Comparison of ENCODE assay signal across 2 cellular contexts in the genomic region with DNA sequence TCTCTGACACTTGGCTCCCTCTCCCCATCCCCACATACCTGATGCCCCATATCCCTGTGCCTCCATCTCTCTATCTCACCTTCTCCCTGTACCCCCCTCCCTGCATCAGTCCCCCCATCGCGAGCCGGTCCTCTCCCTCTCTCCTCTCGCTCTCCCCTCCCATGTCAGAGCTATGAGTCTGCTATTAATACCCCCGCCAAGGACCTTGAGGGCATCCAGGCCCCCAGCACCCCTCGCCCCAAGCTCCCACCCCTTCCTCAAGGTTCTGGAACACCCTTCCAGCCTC.
TF ChIP-seq lines count a peak whose summit lies in the region.

No MANE protein-coding gene starts in this region.

TF ChIP-seq in HepG2, 621 proteins besides CTCF, POLR2A, EP300 and RAD21:
- TF ChIP-seq, protein P1, sequence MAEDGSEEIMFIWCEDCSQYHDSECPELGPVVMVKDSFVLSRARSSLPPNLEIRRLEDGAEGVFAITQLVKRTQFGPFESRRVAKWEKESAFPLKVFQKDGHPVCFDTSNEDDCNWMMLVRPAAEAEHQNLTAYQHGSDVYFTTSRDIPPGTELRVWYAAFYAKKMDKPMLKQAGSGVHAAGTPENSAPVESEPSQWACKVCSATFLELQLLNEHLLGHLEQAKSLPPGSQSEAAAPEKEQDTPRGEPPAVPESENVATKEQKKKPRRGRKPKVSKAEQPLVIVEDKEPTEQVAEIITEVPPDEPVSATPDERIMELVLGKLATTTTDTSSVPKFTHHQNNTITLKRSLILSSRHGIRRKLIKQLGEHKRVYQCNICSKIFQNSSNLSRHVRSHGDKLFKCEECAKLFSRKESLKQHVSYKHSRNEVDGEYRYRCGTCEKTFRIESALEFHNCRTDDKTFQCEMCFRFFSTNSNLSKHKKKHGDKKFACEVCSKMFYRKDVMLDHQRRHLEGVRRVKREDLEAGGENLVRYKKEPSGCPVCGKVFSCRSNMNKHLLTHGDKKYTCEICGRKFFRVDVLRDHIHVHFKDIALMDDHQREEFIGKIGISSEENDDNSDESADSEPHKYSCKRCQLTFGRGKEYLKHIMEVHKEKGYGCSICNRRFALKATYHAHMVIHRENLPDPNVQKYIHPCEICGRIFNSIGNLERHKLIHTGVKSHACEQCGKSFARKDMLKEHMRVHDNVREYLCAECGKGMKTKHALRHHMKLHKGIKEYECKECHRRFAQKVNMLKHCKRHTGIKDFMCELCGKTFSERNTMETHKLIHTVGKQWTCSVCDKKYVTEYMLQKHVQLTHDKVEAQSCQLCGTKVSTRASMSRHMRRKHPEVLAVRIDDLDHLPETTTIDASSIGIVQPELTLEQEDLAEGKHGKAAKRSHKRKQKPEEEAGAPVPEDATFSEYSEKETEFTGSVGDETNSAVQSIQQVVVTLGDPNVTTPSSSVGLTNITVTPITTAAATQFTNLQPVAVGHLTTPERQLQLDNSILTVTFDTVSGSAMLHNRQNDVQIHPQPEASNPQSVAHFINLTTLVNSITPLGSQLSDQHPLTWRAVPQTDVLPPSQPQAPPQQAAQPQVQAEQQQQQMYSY (CRISPR knock-in tag; IDR thresholded peaks at IDR 0.05), result no peak
- TF ChIP-seq KAT2B (IDR thresholded peaks at IDR 0.05; ENCODE audit: borderline replicate concordance, low read depth, low read length), result no peak
- TF ChIP-seq EZH2 (conservative IDR thresholded peaks at IDR 0.05; ENCODE audit: low read depth, low read length), result 0 out of 2 replicates have a peak, but pooled peaks have one; percentile 53

TF ChIP-seq in WTC11, 78 proteins besides CTCF, POLR2A, EP300 and RAD21:
- no peak for TF ChIP-seq ZNF138 (CRISPR knock-in tag; conservative IDR thresholded peaks at IDR 0.05)
- TF ChIP-seq, protein P2, sequence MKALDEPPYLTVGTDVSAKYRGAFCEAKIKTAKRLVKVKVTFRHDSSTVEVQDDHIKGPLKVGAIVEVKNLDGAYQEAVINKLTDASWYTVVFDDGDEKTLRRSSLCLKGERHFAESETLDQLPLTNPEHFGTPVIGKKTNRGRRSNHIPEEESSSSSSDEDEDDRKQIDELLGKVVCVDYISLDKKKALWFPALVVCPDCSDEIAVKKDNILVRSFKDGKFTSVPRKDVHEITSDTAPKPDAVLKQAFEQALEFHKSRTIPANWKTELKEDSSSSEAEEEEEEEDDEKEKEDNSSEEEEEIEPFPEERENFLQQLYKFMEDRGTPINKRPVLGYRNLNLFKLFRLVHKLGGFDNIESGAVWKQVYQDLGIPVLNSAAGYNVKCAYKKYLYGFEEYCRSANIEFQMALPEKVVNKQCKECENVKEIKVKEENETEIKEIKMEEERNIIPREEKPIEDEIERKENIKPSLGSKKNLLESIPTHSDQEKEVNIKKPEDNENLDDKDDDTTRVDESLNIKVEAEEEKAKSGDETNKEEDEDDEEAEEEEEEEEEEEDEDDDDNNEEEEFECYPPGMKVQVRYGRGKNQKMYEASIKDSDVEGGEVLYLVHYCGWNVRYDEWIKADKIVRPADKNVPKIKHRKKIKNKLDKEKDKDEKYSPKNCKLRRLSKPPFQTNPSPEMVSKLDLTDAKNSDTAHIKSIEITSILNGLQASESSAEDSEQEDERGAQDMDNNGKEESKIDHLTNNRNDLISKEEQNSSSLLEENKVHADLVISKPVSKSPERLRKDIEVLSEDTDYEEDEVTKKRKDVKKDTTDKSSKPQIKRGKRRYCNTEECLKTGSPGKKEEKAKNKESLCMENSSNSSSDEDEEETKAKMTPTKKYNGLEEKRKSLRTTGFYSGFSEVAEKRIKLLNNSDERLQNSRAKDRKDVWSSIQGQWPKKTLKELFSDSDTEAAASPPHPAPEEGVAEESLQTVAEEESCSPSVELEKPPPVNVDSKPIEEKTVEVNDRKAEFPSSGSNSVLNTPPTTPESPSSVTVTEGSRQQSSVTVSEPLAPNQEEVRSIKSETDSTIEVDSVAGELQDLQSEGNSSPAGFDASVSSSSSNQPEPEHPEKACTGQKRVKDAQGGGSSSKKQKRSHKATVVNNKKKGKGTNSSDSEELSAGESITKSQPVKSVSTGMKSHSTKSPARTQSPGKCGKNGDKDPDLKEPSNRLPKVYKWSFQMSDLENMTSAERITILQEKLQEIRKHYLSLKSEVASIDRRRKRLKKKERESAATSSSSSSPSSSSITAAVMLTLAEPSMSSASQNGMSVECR (CRISPR knock-in tag; IDR thresholded peaks at IDR 0.05; ENCODE audit: borderline replicate concordance), result no peak
- TF ChIP-seq, protein P3, sequence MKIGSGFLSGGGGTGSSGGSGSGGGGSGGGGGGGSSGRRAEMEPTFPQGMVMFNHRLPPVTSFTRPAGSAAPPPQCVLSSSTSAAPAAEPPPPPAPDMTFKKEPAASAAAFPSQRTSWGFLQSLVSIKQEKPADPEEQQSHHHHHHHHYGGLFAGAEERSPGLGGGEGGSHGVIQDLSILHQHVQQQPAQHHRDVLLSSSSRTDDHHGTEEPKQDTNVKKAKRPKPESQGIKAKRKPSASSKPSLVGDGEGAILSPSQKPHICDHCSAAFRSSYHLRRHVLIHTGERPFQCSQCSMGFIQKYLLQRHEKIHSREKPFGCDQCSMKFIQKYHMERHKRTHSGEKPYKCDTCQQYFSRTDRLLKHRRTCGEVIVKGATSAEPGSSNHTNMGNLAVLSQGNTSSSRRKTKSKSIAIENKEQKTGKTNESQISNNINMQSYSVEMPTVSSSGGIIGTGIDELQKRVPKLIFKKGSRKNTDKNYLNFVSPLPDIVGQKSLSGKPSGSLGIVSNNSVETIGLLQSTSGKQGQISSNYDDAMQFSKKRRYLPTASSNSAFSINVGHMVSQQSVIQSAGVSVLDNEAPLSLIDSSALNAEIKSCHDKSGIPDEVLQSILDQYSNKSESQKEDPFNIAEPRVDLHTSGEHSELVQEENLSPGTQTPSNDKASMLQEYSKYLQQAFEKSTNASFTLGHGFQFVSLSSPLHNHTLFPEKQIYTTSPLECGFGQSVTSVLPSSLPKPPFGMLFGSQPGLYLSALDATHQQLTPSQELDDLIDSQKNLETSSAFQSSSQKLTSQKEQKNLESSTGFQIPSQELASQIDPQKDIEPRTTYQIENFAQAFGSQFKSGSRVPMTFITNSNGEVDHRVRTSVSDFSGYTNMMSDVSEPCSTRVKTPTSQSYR (CRISPR knock-in tag; IDR thresholded peaks at IDR 0.05), result no peak
- no peak for TF ChIP-seq GABPB1 (CRISPR knock-in tag; IDR thresholded peaks at IDR 0.05)
- TF ChIP-seq, protein P4, sequence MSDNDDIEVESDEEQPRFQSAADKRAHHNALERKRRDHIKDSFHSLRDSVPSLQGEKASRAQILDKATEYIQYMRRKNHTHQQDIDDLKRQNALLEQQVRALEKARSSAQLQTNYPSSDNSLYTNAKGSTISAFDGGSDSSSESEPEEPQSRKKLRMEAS (CRISPR knock-in tag; IDR thresholded peaks at IDR 0.05), result no peak
- TF ChIP-seq, protein P5, sequence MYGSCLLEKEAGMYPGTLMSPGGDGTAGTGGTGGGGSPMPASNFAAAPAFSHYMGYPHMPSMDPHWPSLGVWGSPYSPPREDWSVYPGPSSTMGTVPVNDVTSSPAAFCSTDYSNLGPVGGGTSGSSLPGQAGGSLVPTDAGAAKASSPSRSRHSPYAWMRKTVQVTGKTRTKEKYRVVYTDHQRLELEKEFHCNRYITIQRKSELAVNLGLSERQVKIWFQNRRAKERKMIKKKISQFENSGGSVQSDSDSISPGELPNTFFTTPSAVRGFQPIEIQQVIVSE (CRISPR knock-in tag; IDR thresholded peaks at IDR 0.05; ENCODE audit: borderline replicate concordance), result no peak
- no peak for TF ChIP-seq ZNF423 (CRISPR knock-in tag; IDR thresholded peaks at IDR 0.05)
- no peak for TF ChIP-seq MYBL2 (CRISPR knock-in tag; IDR thresholded peaks at IDR 0.05)
- TF ChIP-seq, protein P6, sequence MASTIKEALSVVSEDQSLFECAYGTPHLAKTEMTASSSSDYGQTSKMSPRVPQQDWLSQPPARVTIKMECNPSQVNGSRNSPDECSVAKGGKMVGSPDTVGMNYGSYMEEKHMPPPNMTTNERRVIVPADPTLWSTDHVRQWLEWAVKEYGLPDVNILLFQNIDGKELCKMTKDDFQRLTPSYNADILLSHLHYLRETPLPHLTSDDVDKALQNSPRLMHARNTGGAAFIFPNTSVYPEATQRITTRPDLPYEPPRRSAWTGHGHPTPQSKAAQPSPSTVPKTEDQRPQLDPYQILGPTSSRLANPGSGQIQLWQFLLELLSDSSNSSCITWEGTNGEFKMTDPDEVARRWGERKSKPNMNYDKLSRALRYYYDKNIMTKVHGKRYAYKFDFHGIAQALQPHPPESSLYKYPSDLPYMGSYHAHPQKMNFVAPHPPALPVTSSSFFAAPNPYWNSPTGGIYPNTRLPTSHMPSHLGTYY (CRISPR knock-in tag; IDR thresholded peaks at IDR 0.05), result no peak
- no peak for TF ChIP-seq JAZF1 (CRISPR knock-in tag; IDR thresholded peaks at IDR 0.05)
- TF ChIP-seq, protein P7, sequence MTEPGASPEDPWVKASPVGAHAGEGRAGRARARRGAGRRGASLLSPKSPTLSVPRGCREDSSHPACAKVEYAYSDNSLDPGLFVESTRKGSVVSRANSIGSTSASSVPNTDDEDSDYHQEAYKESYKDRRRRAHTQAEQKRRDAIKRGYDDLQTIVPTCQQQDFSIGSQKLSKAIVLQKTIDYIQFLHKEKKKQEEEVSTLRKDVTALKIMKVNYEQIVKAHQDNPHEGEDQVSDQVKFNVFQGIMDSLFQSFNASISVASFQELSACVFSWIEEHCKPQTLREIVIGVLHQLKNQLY (CRISPR knock-in tag; IDR thresholded peaks at IDR 0.05), result no peak
- TF ChIP-seq FOXP1 (CRISPR knock-in tag; IDR thresholded peaks at IDR 0.05; ENCODE audit: borderline replicate concordance), result no peak
- no peak for TF ChIP-seq FOXK1 (CRISPR knock-in tag; IDR thresholded peaks at IDR 0.05)
- TF ChIP-seq, protein P8, sequence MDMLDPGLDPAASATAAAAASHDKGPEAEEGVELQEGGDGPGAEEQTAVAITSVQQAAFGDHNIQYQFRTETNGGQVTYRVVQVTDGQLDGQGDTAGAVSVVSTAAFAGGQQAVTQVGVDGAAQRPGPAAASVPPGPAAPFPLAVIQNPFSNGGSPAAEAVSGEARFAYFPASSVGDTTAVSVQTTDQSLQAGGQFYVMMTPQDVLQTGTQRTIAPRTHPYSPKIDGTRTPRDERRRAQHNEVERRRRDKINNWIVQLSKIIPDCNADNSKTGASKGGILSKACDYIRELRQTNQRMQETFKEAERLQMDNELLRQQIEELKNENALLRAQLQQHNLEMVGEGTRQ (CRISPR knock-in tag; IDR thresholded peaks at IDR 0.05), result no peak
- TF ChIP-seq, protein P9, sequence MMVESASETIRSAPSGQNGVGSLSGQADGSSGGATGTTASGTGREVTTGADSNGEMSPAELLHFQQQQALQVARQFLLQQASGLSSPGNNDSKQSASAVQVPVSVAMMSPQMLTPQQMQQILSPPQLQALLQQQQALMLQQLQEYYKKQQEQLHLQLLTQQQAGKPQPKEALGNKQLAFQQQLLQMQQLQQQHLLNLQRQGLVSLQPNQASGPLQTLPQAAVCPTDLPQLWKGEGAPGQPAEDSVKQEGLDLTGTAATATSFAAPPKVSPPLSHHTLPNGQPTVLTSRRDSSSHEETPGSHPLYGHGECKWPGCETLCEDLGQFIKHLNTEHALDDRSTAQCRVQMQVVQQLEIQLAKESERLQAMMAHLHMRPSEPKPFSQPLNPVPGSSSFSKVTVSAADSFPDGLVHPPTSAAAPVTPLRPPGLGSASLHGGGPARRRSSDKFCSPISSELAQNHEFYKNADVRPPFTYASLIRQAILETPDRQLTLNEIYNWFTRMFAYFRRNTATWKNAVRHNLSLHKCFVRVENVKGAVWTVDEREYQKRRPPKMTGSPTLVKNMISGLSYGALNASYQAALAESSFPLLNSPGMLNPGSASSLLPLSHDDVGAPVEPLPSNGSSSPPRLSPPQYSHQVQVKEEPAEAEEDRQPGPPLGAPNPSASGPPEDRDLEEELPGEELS (CRISPR knock-in tag; IDR thresholded peaks at IDR 0.05), result no peak
- TF ChIP-seq ZBTB21 (CRISPR knock-in tag; IDR thresholded peaks at IDR 0.05; ENCODE audit: borderline replicate concordance), result no peak
- no peak for TF ChIP-seq ZNF317 (CRISPR knock-in tag; IDR thresholded peaks at IDR 0.05; ENCODE audit: borderline replicate concordance, low read depth)
